In genomic region chr10:1935912-1936311, GRCh38 we compare ENCODE assay signal across 32 cellular contexts.
"Had no signal": no experiment of that assay in that cellular context is flagged by ENCODE, and none has a peak within 500 bp of the region (broad histone marks: within the 10 kb centered on the region; RNA-seq: fewer than 3 reads in every experiment).

No MANE protein-coding gene starts in this region.

- H3K4me1 ChIP-seq: Peyer's patch, SJSA1 had no signal

- H3K9ac ChIP-seq: KMS-11 had no signal

- H3K4me3 ChIP-seq: MG63, Peyer's patch, SJSA1 had no signal

- DNase-seq: activated CD4-positive, alpha-beta T cell treated with anti-CD3 and anti-CD28 coated beads for 4 hours; activated CD4-positive, alpha-beta T cell treated with anti-CD3 and anti-CD28 coated beads, Interleukin-2, amount 50 U/mL, for 48 hours; activated CD8-positive, alpha-beta memory T cell treated with anti-CD3 and anti-CD28 coated beads, Interleukin-2, amount 10 ng/mL, durations not matched to agents 7 days and 5 days; activated effector memory CD4-positive, alpha-beta T cell treated with Interleukin-2 at 50 U/mL for 16 hours; activated naive CD4-positive, alpha-beta T cell; activated T-cell treated with anti-CD3 and anti-CD28 coated beads, Interleukin-2, amount 50 U/mL, for 24 hours; amygdala; MG63; MV-4-11; NCI-H1092 treated with DMSO at 0.1 percent for 48 hours; NCI-H1417 treated with DMSO at 0.1 percent for 48 hours; NCI-H1694; NCI-H2029; NCI-H2107; NCI-H2171 treated with DMSO at 0.1 percent for 48 hours; NCI-H226; NCI-H526; NCI-H774; Peyer's patch; SHP77; SW 1271 had no signal

- H3K36me3 ChIP-seq: MG63, Peyer's patch, SJSA1 had no signal

- H3K27me3 ChIP-seq: MG63, Peyer's patch had no signal

- H3K27me3 Mint-ChIP-seq: activated CD8-positive, alpha-beta memory T cell treated with anti-CD3 and anti-CD28 coated beads, Interleukin-2, amount 10 ng/mL, durations not matched to agents 7 days and 5 days; activated naive CD8-positive, alpha-beta T cell; activated T-cell treated with anti-CD3 and anti-CD28 coated beads, Interleukin-2, amount 50 U/mL, for 24 hours; brain had no signal

- H3K27ac Mint-ChIP-seq: activated CD8-positive, alpha-beta memory T cell treated with anti-CD3 and anti-CD28 coated beads, Interleukin-2, amount 10 ng/mL, durations not matched to agents 7 days and 5 days; activated naive CD8-positive, alpha-beta T cell; activated T-cell treated with anti-CD3 and anti-CD28 coated beads, Interleukin-2, amount 50 U/mL, for 24 hours; brain had no signal

- H3K4me2 ChIP-seq: KMS-11 had no signal

- H3K27ac ChIP-seq: KMS-11, Peyer's patch, RWPE1, SJSA1 had no signal

- H3K4me3 Mint-ChIP-seq: activated CD8-positive, alpha-beta memory T cell treated with anti-CD3 and anti-CD28 coated beads, Interleukin-2, amount 10 ng/mL, durations not matched to agents 7 days and 5 days; activated naive CD8-positive, alpha-beta T cell; activated T-cell treated with anti-CD3 and anti-CD28 coated beads, Interleukin-2, amount 50 U/mL, for 24 hours; activated T-helper 1 cell treated with anti-CD3 and anti-CD28 coated beads, Interleukin-12 subunit alpha, Interleukin-12 subunit beta, Interleukin-2, Interleukin-4 antibody, amounts not matched to agents 30 ng/mL and 10 ng/mL and 1 ng/mL, durations not matched to agents 14 hours and 24 hours and 36 hours; brain; central memory CD8-positive, alpha-beta T cell; T-helper 1 cell treated with Interleukin-12 subunit alpha and Interleukin-12 subunit beta and Interleukin-4 antibody, amounts not matched to agents 30 μg/mL and 1 μg/mL, for 36 hours had no signal

- FAIRE-seq: astrocyte had no signal

- ATAC-seq: activated CD4-positive, CD25-positive, alpha-beta regulatory T cell treated with anti-CD3 and anti-CD28 coated beads, Interleukin-2, amount 50 U/mL, for 24 hours; activated CD8-positive, alpha-beta memory T cell treated with anti-CD3 and anti-CD28 coated beads, Interleukin-2, amount 10 ng/mL, durations not matched to agents 7 days and 5 days; SK-N-SH treated with all-trans-retinoic acid at 6 μM for 48 hours had no signal

- H3K36me3 Mint-ChIP-seq: activated CD8-positive, alpha-beta memory T cell treated with anti-CD3 and anti-CD28 coated beads, Interleukin-2, amount 10 ng/mL, durations not matched to agents 7 days and 5 days; brain had no signal

- H3K9me3 Mint-ChIP-seq: activated T-cell treated with anti-CD3 and anti-CD28 coated beads, Interleukin-2, amount 50 U/mL, for 24 hours; central memory CD8-positive, alpha-beta T cell had no signal

- H3K9me3 ChIP-seq: MG63, Peyer's patch, SJSA1 had no signal
